In genomic region chr5:42059778-42060464, GRCh38 we compare ENCODE assay signal across 1 cellular context.
TF ChIP-seq lines count a peak whose summit lies in the region.

No MANE protein-coding gene starts in this region.

TF ChIP-seq in GM23338, 12 proteins besides CTCF, POLR2A, EP300 and RAD21 (continued from another document):
- TF ChIP-seq ETS1 (IDR thresholded peaks at IDR 0.05) (no peak), STAT1 (IDR thresholded peaks at IDR 0.05; ENCODE audit: unreplicated experiment) (no peak)
